40 cellular contexts compared by ENCODE assay signal in the genomic region with DNA sequence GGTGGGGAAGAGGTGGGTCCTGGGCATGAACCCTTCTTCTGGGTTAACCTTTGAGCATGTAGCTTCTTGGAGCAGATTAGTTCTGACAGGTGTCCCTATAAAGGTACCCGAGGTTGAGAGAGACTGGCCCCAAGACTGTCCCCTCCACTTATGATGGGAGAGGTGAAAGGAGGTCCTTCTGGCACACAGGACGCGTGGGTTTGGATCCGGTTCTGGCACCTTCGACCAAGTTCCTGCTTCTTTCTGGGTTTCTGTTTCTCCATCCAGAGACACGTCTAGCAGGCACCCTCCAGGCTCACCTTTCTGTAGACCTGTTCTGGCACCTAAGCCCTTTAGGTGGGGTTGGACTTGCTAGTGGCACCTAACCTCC. TPM values are rescaled to one million over a fixed set of nuclear protein-coding genes. Genes with fewer than 3 reads are reported as not detected.
"Had no signal": no experiment of that assay in that cellular context is flagged by ENCODE, and none has a peak within 500 bp of the region (broad histone marks: within the 10 kb centered on the region; RNA-seq: fewer than 3 reads in every experiment).

No MANE protein-coding gene starts in this region.

- ATAC-seq: activated CD4-positive, CD25-positive, alpha-beta regulatory T cell treated with anti-CD3 and anti-CD28 coated beads, Interleukin-2, amount 50 U/mL, for 24 hours; activated CD8-positive, alpha-beta memory T cell treated with anti-CD3 and anti-CD28 coated beads, Interleukin-2, amount 10 ng/mL, durations not matched to agents 7 days and 5 days; activated CD8-positive, alpha-beta T cell treated with anti-CD3 and anti-CD28 coated beads, Interleukin-2, amount 10 ng/mL, durations not matched to agents 7 days and 5 days; activated naive CD4-positive, alpha-beta T cell treated with anti-CD3 and anti-CD28 coated beads, Interleukin-2, amount 50 U/mL, for 72 hours; gastroesophageal sphincter; T-helper 17 cell had no signal

- H3K36me3 ChIP-seq: ascending aorta, breast epithelium, cardiac muscle cell, colonic mucosa, esophagus squamous epithelium, gastroesophageal sphincter, WERI-Rb-1 had no signal

- H3K36me3 Mint-ChIP-seq: activated CD8-positive, alpha-beta memory T cell treated with anti-CD3 and anti-CD28 coated beads, Interleukin-2, amount 10 ng/mL, durations not matched to agents 7 days and 5 days; activated naive CD4-positive, alpha-beta T cell treated with anti-CD3 and anti-CD28 coated beads, Interleukin-2, amount 10 ng/mL, durations not matched to agents 7 days and 5 days; brain had no signal

- DNase-seq: activated B cell treated with CpG ODN at 0.5 μM for 24 hours; activated CD4-positive, alpha-beta T cell treated with anti-CD3 and anti-CD28 coated beads for 48 hours; activated CD4-positive, alpha-beta T cell treated with anti-CD3 and anti-CD28 coated beads, Interleukin-2, amount 50 U/mL, for 1 hour; activated CD4-positive, alpha-beta T cell treated with anti-CD3 and anti-CD28 coated beads, Interleukin-2, amount 50 U/mL, for 48 hours; activated CD8-positive, alpha-beta memory T cell treated with anti-CD3 and anti-CD28 coated beads, Interleukin-2, amount 10 ng/mL, durations not matched to agents 7 days and 5 days; activated CD8-positive, alpha-beta memory T cell treated with anti-CD3 and anti-CD28 coated beads, Interleukin-2, amount 50 U/mL, for 4 hours; activated CD8-positive, alpha-beta T cell treated with anti-CD3 and anti-CD28 coated beads, Interleukin-2, amount 10 ng/mL, durations not matched to agents 7 days and 5 days; activated effector memory CD4-positive, alpha-beta T cell treated with anti-CD3 and anti-CD28 coated beads, Interleukin-2, amount 50 U/mL, for 16 hours; activated naive CD4-positive, alpha-beta T cell; activated naive CD4-positive, alpha-beta T cell treated with anti-CD3 and anti-CD28 coated beads, Interleukin-2, amount 10 ng/mL, durations not matched to agents 7 days and 5 days; activated naive CD8-positive, alpha-beta T cell treated with anti-CD3 and anti-CD28 coated beads, Interleukin-2, amount 10 ng/mL, durations not matched to agents 7 days and 5 days; activated T-cell treated with anti-CD3 and anti-CD28 coated beads, Interleukin-2, amount 50 U/mL, for 1 hour; activated T-cell treated with anti-CD3 and anti-CD28 coated beads, Interleukin-2, amount 50 U/mL, for 48 hours; central memory CD4-positive, alpha-beta T cell; cerebellar nuclear complex; colonic mucosa; effector CD8-positive, alpha-beta T cell; esophagus squamous epithelium; foreskin melanocyte; T-helper 1 cell; T-helper 17 cell; T1000; WERI-Rb-1 had no signal

- H3K9me3 ChIP-seq: ascending aorta, breast epithelium, colonic mucosa, esophagus squamous epithelium, gastroesophageal sphincter had no signal

- H3K9me3 Mint-ChIP-seq: activated B cell treated with CpG ODN at 0.5 μM for 24 hours; activated naive CD4-positive, alpha-beta T cell treated with anti-CD3 and anti-CD28 coated beads, Interleukin-2, amount 10 ng/mL, durations not matched to agents 7 days and 5 days; activated naive CD4-positive, alpha-beta T cell treated with anti-CD3 and anti-CD28 coated beads, Interleukin-2, amount 50 U/mL, for 72 hours; activated T-helper 1 cell treated with anti-CD3 and anti-CD28 coated beads, Interleukin-12 subunit alpha, Interleukin-12 subunit beta, Interleukin-2, Interleukin-4 antibody, amounts not matched to agents 30 ng/mL and 10 ng/mL and 1 ng/mL, durations not matched to agents 14 hours and 24 hours and 36 hours; activated T-helper 2 cell treated with anti-CD3 and anti-CD28 coated beads, Interferon-gamma antibody, Interleukin-2, Interleukin-4, amounts not matched to agents 10 μg/mL and 5 μg/mL and 100 μg/mL, durations not matched to agents 14 hours and 24 hours and 36 hours; brain; T-helper 2 cell treated with Interferon-gamma antibody and Interleukin-4, amounts not matched to agents 5 μg/mL and 100 μg/mL, for 36 hours had no signal

- H3K27ac ChIP-seq: ascending aorta, breast epithelium, cardiac muscle cell, colonic mucosa, epithelial cell of prostate, esophagus squamous epithelium, gastroesophageal sphincter, WERI-Rb-1 had no signal

- H3K4me1 ChIP-seq: ascending aorta, breast epithelium, colonic mucosa had no signal

- H3K27me3 ChIP-seq: ascending aorta had no signal

- H3K4me1 Mint-ChIP-seq: activated B cell treated with CpG ODN at 0.5 μM for 24 hours; activated CD8-positive, alpha-beta memory T cell treated with anti-CD3 and anti-CD28 coated beads, Interleukin-2, amount 10 ng/mL, durations not matched to agents 7 days and 5 days; activated naive CD4-positive, alpha-beta T cell treated with anti-CD3 and anti-CD28 coated beads, Interleukin-2, amount 10 ng/mL, durations not matched to agents 7 days and 5 days had no signal

- H3K4me3 ChIP-seq: ascending aorta, breast epithelium, cardiac muscle cell, colonic mucosa, esophagus squamous epithelium, gastroesophageal sphincter had no signal

- H3K27ac Mint-ChIP-seq: activated B cell treated with CpG ODN at 0.5 μM for 24 hours; activated CD8-positive, alpha-beta memory T cell treated with anti-CD3 and anti-CD28 coated beads, Interleukin-2, amount 10 ng/mL, durations not matched to agents 7 days and 5 days; activated CD8-positive, alpha-beta T cell treated with anti-CD3 and anti-CD28 coated beads, Interleukin-2, amount 10 ng/mL, durations not matched to agents 7 days and 5 days; activated naive CD4-positive, alpha-beta T cell treated with anti-CD3 and anti-CD28 coated beads, Interleukin-2, amount 10 ng/mL, durations not matched to agents 7 days and 5 days; activated naive CD4-positive, alpha-beta T cell treated with anti-CD3 and anti-CD28 coated beads, Interleukin-2, amount 50 U/mL, for 72 hours; activated naive CD8-positive, alpha-beta T cell treated with anti-CD3 and anti-CD28 coated beads, Interleukin-2, amount 10 ng/mL, durations not matched to agents 7 days and 5 days; activated T-helper 1 cell treated with anti-CD3 and anti-CD28 coated beads, Interleukin-12 subunit alpha, Interleukin-12 subunit beta, Interleukin-2, Interleukin-4 antibody, amounts not matched to agents 30 ng/mL and 10 ng/mL and 1 ng/mL, durations not matched to agents 14 hours and 24 hours and 36 hours; activated T-helper 2 cell treated with anti-CD3 and anti-CD28 coated beads, Interferon-gamma antibody, Interleukin-2, Interleukin-4, amounts not matched to agents 10 μg/mL and 5 μg/mL and 100 μg/mL, durations not matched to agents 14 hours and 24 hours and 36 hours; brain; T-helper 17 cell; T-helper 2 cell treated with Interferon-gamma antibody and Interleukin-4, amounts not matched to agents 5 μg/mL and 100 μg/mL, for 36 hours had no signal

- H3K4me3 Mint-ChIP-seq: activated B cell treated with CpG ODN at 0.5 μM for 24 hours; activated CD8-positive, alpha-beta memory T cell treated with anti-CD3 and anti-CD28 coated beads, Interleukin-2, amount 10 ng/mL, durations not matched to agents 7 days and 5 days; activated CD8-positive, alpha-beta T cell treated with anti-CD3 and anti-CD28 coated beads, Interleukin-2, amount 10 ng/mL, durations not matched to agents 7 days and 5 days; activated naive CD4-positive, alpha-beta T cell treated with anti-CD3 and anti-CD28 coated beads, Interleukin-2, amount 10 ng/mL, durations not matched to agents 7 days and 5 days; activated naive CD8-positive, alpha-beta T cell treated with anti-CD3 and anti-CD28 coated beads, Interleukin-2, amount 10 ng/mL, durations not matched to agents 7 days and 5 days; activated T-helper 1 cell treated with anti-CD3 and anti-CD28 coated beads, Interleukin-12 subunit alpha, Interleukin-12 subunit beta, Interleukin-2, Interleukin-4 antibody, amounts not matched to agents 30 ng/mL and 10 ng/mL and 1 ng/mL, durations not matched to agents 14 hours and 24 hours and 36 hours; brain; T-helper 17 cell; T-helper 2 cell treated with Interferon-gamma antibody and Interleukin-4, amounts not matched to agents 5 μg/mL and 100 μg/mL, for 36 hours had no signal

RNA-seq across cellular contexts. Expression of gene PAX1, which starts 4.1 kb away (rescaled TPM):
- total RNA-seq: activated B cell treated with CpG ODN at 0.5 μM for 24 hours; activated CD8-positive, alpha-beta memory T cell treated with anti-CD3 and anti-CD28 coated beads for 36 hours; activated CD8-positive, alpha-beta memory T cell treated with anti-CD3 and anti-CD28 coated beads, Interleukin-2, amount 10 ng/mL, durations not matched to agents 7 days and 5 days; activated CD8-positive, alpha-beta T cell treated with anti-CD3 and anti-CD28 coated beads, Interleukin-2, amount 10 ng/mL, durations not matched to agents 7 days and 5 days; activated naive CD4-positive, alpha-beta T cell treated with anti-CD3 and anti-CD28 coated beads, Interleukin-2, amount 50 U/mL, for 72 hours; activated naive CD8-positive, alpha-beta T cell treated with anti-CD3 and anti-CD28 coated beads, Interleukin-2, amount 10 ng/mL, durations not matched to agents 7 days and 5 days; activated T-helper 1 cell treated with anti-CD3 and anti-CD28 coated beads, Interleukin-12 subunit alpha, Interleukin-12 subunit beta, Interleukin-2, Interleukin-4 antibody, amounts not matched to agents 30 ng/mL and 10 ng/mL and 1 ng/mL, durations not matched to agents 14 hours and 24 hours and 36 hours; activated T-helper 2 cell treated with anti-CD3 and anti-CD28 coated beads, Interferon-gamma antibody, Interleukin-2, Interleukin-4, amounts not matched to agents 10 μg/mL and 5 μg/mL and 100 μg/mL, durations not matched to agents 14 hours and 24 hours and 36 hours; ascending aorta; breast epithelium; cardiac muscle cell; colonic mucosa; dermis microvascular lymphatic vessel endothelial cell; endothelial cell of umbilical vein; fibroblast of lung; fibroblast of villous mesenchyme; gastroesophageal sphincter; glomerular endothelial cell; T-helper 17 cell had no signal
- polyA plus RNA-seq: cardiac muscle cell, endothelial cell of umbilical vein, fibroblast of lung had no signal
